8 cellular contexts compared by ENCODE assay signal in the genomic region with DNA sequence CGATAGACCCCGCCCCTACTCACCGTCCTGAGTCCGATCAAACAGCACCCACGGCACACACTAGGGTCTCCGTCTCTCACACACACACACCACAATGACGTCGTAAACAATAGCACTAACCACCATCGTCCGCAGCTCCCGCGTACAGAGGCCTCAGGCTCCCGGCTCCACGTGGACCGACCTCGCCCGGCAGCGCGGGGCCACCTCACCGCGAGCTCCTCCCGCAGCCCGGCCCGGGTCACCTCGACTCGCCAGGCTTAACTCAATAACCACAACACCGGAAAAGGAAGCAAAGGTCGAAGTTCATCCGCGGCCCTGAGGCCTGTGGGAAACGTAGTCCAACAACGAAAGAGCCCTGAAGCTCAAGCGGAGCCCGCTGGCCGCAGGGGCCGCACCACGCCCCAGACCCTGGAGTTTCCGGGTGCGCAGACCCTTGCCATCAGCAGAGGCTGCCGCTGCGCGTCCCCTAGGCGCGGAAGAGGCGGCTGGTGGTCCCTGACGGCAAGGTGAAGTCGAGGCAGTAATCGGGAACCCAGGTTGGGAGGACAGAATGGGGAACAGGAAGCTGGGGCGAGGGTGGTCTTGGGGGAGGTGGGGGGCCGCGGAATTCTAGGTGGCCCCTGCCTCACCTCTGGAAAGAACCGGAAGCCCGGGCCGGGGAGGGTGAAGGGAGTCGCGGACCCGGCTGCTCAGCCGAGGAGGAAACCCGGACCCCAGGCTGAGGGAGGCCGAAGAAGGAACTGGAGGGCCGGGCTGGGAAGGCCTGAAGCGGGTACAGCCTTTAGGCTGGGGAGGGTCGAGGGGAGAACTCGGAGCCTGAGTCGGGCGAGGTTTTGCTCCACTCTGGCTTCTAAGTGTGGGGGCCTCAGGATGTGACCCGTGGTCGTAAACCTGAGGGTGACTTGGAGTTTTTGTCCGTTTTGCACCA. TPM values are rescaled to one million over a fixed set of nuclear protein-coding genes. Genes with fewer than 3 reads are reported as not detected.
DNase-seq lines count a peak whose midpoint lies in the region; ATAC-seq, FAIRE-seq and TF ChIP-seq lines count a peak whose summit lies in the region.

A gene (minus strand): TSS at position 273 of the 928 bp plus-strand sequence. CDS start 946 bp downstream, outside the sequence.

- CTCF ChIA-PET in T-cell (lab: Charles Lee): interaction anchor here (0.5 to 0.6 kb wide), 2 partner anchors 10 to 17 kb away, joined by 3 to 7 read pairs; no protein-coding TSS in a partner anchor

- H3K27ac ChIP-seq in left ventricle myocardium inferior (replicated peaks): peak within 1 kb of the TSS; percentile 91

- peak; percentile 92 for ATAC-seq in HG02852 (IDR thresholded peaks at IDR 0.05; ENCODE audit: unreplicated experiment)
- peak; percentile 89 to 94 (median 93) for ATAC-seq in T-cell (replicated peaks in 1 of 4)

- peaks cover 38 to 48% (median 46%) of the 10 kb centered on the region in 3 donors for H3K4me1 Mint-ChIP-seq in T-cell
- peaks cover 25% of the 10 kb centered on the region for H3K4me1 Mint-ChIP-seq in progenitor cell of endocrine pancreas (ENCODE audit: low read depth)

- peak within 1 kb of the TSS; percentile 95 for H3K4me3 ChIP-seq in left ventricle myocardium inferior

- H3K36me3 Mint-ChIP-seq in T-cell (peaks cover 64% of the 10 kb centered on the region), progenitor cell of endocrine pancreas (ENCODE audit: insufficient read depth) (peaks cover 24% of the 10 kb centered on the region)

- peak; percentile 95 for FAIRE-seq in GM12892 (lab: Jason Lieb, UNC)

- peak; percentile 88 for TF ChIP-seq POLR2A in GM12892 (IDR thresholded peaks at IDR 0.05; ENCODE audit: low read depth, low read length)

- H3K4me1 ChIP-seq in left ventricle myocardium inferior: peaks cover 39% of the 10 kb centered on the region

- peaks cover 4 to 7% (median 6%) of the 10 kb centered on the region in 3 donors for H3K9me3 Mint-ChIP-seq in T-cell
- no peaks in the 10 kb centered on the region for H3K9me3 Mint-ChIP-seq in progenitor cell of endocrine pancreas (ENCODE audit: low read depth)

- intact Hi-C loops in left ventricle myocardium inferior (cut with micrococcal nuclease): no loop called here

- TF ChIP-seq CTCF in left ventricle myocardium inferior (IDR thresholded peaks at IDR 0.05; ENCODE audit: borderline replicate concordance): no peak
- TF ChIP-seq CTCF in progenitor cell of endocrine pancreas (IDR thresholded peaks at IDR 0.05; ENCODE audit: unreplicated experiment): peak; percentile 22

- H3K4me3 Mint-ChIP-seq in T-cell (peak within 1 kb of the TSS; percentile 84 to 96 (median 87)), progenitor cell of endocrine pancreas (ENCODE audit: low read depth) (peak within 1 kb of the TSS; percentile 91)

- POLR2A ChIA-PET in T-cell (lab: Charles Lee): interaction anchor here (0.5 to 2.0 kb wide), 6 partner anchors 32 to 363 kb away, joined by 3 to 10 read pairs (median 3); a partner anchor contains a TSS

- peaks cover 23% of the 10 kb centered on the region for H3K9me3 ChIP-seq in left ventricle myocardium inferior (replicated peaks)

- DNase-seq in GM12892 (ENCODE audit: insufficient read length): peak; percentile 76
- peak; percentile 92 for DNase-seq in NCI-H146 (lab: John Stamatoyannopoulos, UW)
- DNase-seq in T-cell: peak; percentile 71 to 92 (median 85)
- peak; percentile 92 for DNase-seq in amniotic epithelial cell (ENCODE audit: low read depth)
- DNase-seq in left ventricle myocardium inferior: peak; percentile 87
- DNase-seq in progenitor cell of endocrine pancreas (ENCODE audit: low spot score, unreplicated experiment): peak; percentile 87
- DNase-seq in ureter (ENCODE audit: low spot score): peak; percentile 91

- H3K27ac Mint-ChIP-seq in T-cell (peak within 1 kb of the TSS; percentile 93 to 96), progenitor cell of endocrine pancreas (peak within 1 kb of the TSS; percentile 98)

- H3K27me3 ChIP-seq in left ventricle myocardium inferior (ENCODE audit: low read depth): no peaks in the 10 kb centered on the region

- H3K27me3 Mint-ChIP-seq in T-cell (no peaks in the 10 kb centered on the region), progenitor cell of endocrine pancreas (no peaks in the 10 kb centered on the region)

- H3K36me3 ChIP-seq in left ventricle myocardium inferior: peaks cover 59% of the 10 kb centered on the region

RNA-seq across cellular contexts. Expression of the gene that starts here (rescaled TPM):
- 10.5 TPM for polyA plus RNA-seq in GM12892 (2012; ENCODE audit: missing spikeins)
- total RNA-seq in T-cell (10 to 100 TPM; 25.6 to 34.2 (median 30.8) TPM), left ventricle myocardium inferior (14.1 TPM), progenitor cell of endocrine pancreas (19.7 and 24.3 TPM in 2 replicates), ureter (20.0 TPM)

Comparison
In these comparisons a context has a peak if more than half of its experiments do, and no peak if none do; other contexts are left out.
1. Peak in every context shown above with its lines: DNase-seq, ATAC-seq, H3K4me3 ChIP-seq and H3K27ac ChIP-seq.